In the genomic region with DNA sequence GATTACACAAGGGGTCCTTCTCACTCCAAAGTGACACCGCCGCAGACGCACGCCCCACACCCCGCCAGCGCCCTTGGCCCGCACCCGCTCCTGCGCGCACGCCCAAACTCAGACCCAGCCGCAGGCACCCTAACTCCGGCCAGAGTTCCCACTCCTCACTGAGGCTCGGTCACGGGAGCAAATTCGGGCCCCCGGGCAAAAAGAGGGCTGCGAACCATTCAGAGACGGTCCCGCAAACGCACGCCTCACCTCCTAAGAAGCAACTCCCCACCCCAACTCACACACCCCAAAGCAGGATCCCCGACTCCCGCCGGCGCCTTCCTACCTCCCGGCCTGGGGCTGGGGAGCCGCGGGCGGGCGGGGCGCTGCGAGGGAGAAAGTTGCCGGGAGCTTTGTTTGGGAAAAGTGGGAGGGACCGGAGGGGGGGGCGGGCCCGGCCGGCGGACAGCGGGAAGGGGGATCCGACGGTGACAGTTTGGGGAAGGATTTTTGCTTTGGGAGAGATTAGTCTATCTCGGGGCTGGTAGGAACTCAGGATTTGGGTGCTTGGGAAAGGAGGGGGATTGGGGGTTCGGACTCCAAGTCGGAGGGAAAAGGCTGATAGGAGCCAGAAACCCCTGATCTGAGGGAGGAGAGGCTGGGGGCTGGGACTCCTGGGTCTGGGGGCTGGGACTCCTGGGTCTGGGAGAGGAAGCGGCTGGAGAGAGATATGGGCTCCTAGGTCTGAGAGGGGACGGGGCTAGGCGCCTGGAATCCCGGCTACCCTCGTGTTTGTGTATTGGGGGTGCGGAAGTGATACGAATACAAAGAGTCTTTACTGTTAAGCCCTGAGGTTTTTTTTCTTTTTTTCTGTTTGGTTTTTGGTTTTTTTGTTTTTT, we compare ENCODE assay signal across 9 cellular contexts. TPM values are rescaled to one million over a fixed set of nuclear protein-coding genes. Genes with fewer than 3 reads are reported as not detected.
DNase-seq lines count a peak whose midpoint lies in the region; ATAC-seq, FAIRE-seq and TF ChIP-seq lines count a peak whose summit lies in the region.
"Had no signal": no experiment of that assay in that cellular context is flagged by ENCODE, and none has a peak within 500 bp of the region (broad histone marks: within the 10 kb centered on the region; RNA-seq: fewer than 3 reads in every experiment).

TSS of gene TEAD2 (minus strand) at position 369 of the 878 bp plus-strand sequence. CDS start 2,341 bp downstream, outside the sequence.

- 0% methylated on average over 39 of the region's 52 CpGs; no CpG with 5 or more reads in 1 of the 2 experiments for WGBS in H1 (ENCODE audit: extremely low coverage in 1 of 2, insufficient coverage in 1 of 2, insufficient read length in 1 of 2, insufficient replicate concordance in 2 of 2, low coverage in 1 of 2, low lambda C conversion rate in 2 of 2, missing lambda C conversion rate in 1 of 2), 2 experiments

- TF ChIP-seq POLR2A in H1 (IDR thresholded peaks at IDR 0.05; ENCODE audit: control extremely low read depth in 1 of 2, low read depth in 2 of 2, low read length in 2 of 2) = peak in 1 of 2 experiments; percentile 74; a peak in 2 of 3 replicates

- H3K4me3 ChIP-seq in H1 (ENCODE audit: extremely low read depth in 1 of 4, insufficient read depth in 2 of 4, low read depth in 3 of 4, low read length in 4 of 4) = peak within 1 kb of the TSS; percentile 92 to 95 (median 93)

- H4K20me1 ChIP-seq in H1 (replicated peaks in 1 of 2; ENCODE audit: control insufficient read depth in 1 of 2, insufficient read depth in 2 of 2, low read length in 2 of 2) = peaks cover 3% of the 10 kb centered on the region in 2 experiments

- peak within 1 kb of the TSS; percentile 93 for H4K5ac ChIP-seq in H1 (ENCODE audit: insufficient read length, low read depth, low read length)

- no peak for TF ChIP-seq CTCF in GM20000 (IDR thresholded peaks at IDR 0.05; ENCODE audit: extremely low read depth, missing control alignments)
- TF ChIP-seq CTCF in H1 (IDR thresholded peaks at IDR 0.05; ENCODE audit: control extremely low read depth in 1 of 3, insufficient read depth in 1 of 3, low read depth in 1 of 3, low read length in 3 of 3) = no peak
- TF ChIP-seq CTCF in type B pancreatic cell (conservative IDR thresholded peaks at IDR 0.05) = no peak

- H3K4me3 Mint-ChIP-seq in memory B cell (peak within 1 kb of the TSS; percentile 75), type B pancreatic cell (no peak within 1 kb of the TSS)

- 0 out of 2 replicates have a peak within 1 kb of the TSS, but pooled peaks have one; percentile 81 for H2BK15ac ChIP-seq in H1 (ENCODE audit: low read length)

- H3K36me3 ChIP-seq in H1 (ENCODE audit: control insufficient read depth in 2 of 4, insufficient read depth in 4 of 4, low read length in 3 of 4) = peaks cover 13 to 25% (median 16%) of the 10 kb centered on the region in 4 experiments

- H3K4me1 ChIP-seq in H1 (replicated peaks in 1 of 4; ENCODE audit: control insufficient read depth in 3 of 4, insufficient read depth in 4 of 4, low read length in 3 of 4) = peaks cover 0 to 16% (median 9%) of the 10 kb centered on the region in 4 experiments; a peak in 5 of 7 replicates

- peak within 1 kb of the TSS; percentile 98 for H3K4ac ChIP-seq in H1 (replicated peaks; ENCODE audit: insufficient read length, low read depth, low read length)

- peak; percentile 58 for DNase-seq in GM20000 (ENCODE audit: low spot score)
- DNase-seq in RPMI8226 = peak; percentile 8
- DNase-seq in H1 (ENCODE audit: low read depth in 1 of 2, low spot score in 2 of 2) = peak in 1 of 2 experiments; percentile 79
- peak in 1 of 2 donors; percentile 51 for DNase-seq in memory B cell (ENCODE audit: low spot score in 2 of 2)
- peak; percentile 82 for DNase-seq in type B pancreatic cell (ENCODE audit: extremely low spot score, unreplicated experiment)

- H3K18ac ChIP-seq in H1 (ENCODE audit: extremely low read depth, low read length) = peak within 1 kb of the TSS; percentile 100

- H3K23me2 ChIP-seq in H1 (ENCODE audit: low read depth, low read length) = peaks cover 8% of the 10 kb centered on the region; the same call in 1 of the 2 replicates

- H3K27ac ChIP-seq in H1 (ENCODE audit: low read depth, low read length) = peak within 1 kb of the TSS; percentile 94

- peak within 1 kb of the TSS; percentile 96 for H3K56ac ChIP-seq in H1 (replicated peaks; ENCODE audit: insufficient read length, low read depth, low read length)

- no peak within 1 kb of the TSS for H2AFZ ChIP-seq in H1 (ENCODE audit: low read length)

- peak within 1 kb of the TSS; percentile 93 for H2BK5ac ChIP-seq in H1 (ENCODE audit: low read depth, low read length)

- H3K9ac ChIP-seq in H1 (replicated peaks in 1 of 4; ENCODE audit: extremely low read depth in 1 of 4, low read depth in 3 of 4, low read length in 3 of 4) = peak within 1 kb of the TSS; percentile 84 to 99 (median 97)

- TF ChIP-seq EP300 in H1 (IDR thresholded peaks at IDR 0.05; ENCODE audit: borderline replicate concordance in 1 of 2, low read depth in 2 of 2, low read length in 2 of 2) = no peak

- H3K27me3 ChIP-seq in H1 (replicated peaks in 1 of 4; ENCODE audit: control insufficient read depth in 3 of 4, extremely low read depth in 1 of 4, insufficient read depth in 3 of 4, low read length in 3 of 4) = no peaks in the 10 kb centered on the region

- H3K36me3 Mint-ChIP-seq in memory B cell = no peaks in the 10 kb centered on the region
- peaks cover 6% of the 10 kb centered on the region for H3K36me3 Mint-ChIP-seq in type B pancreatic cell

- no peak within 1 kb of the TSS for H3K23ac ChIP-seq in H1 (ENCODE audit: insufficient read length)

- peaks cover 3 to 31% of the 10 kb centered on the region in 2 experiments; a peak in 3 of 4 replicates for H3K79me2 ChIP-seq in H1 (ENCODE audit: control insufficient read depth in 1 of 2, insufficient read depth in 2 of 2, low read length in 2 of 2)

- CTCF ChIA-PET in H1 (lab: Charles Lee; ENCODE audit: partially characterized antibody) = interaction anchor here (1.3 to 1.5 kb wide), 2 partner anchors 12 to 74 kb away, joined by 3 to 4 read pairs; no protein-coding TSS in a partner anchor

- POLR2A ChIA-PET in H1 (lab: Charles Lee; ENCODE audit: partially characterized antibody) = interaction anchor here (0.6 to 7.0 kb wide), 18 partner anchors 9 to 314 kb away, joined by 3 to 112 read pairs (median 3); partner anchors contain the start of genes ALDH16A1, CD37 and RPS11

- H3K9me3 Mint-ChIP-seq in memory B cell = no peaks in the 10 kb centered on the region
- no peaks in the 10 kb centered on the region for H3K9me3 Mint-ChIP-seq in type B pancreatic cell

- peak within 1 kb of the TSS; percentile 94; the same call in 1 of the 2 replicates for H2AK5ac ChIP-seq in H1 (ENCODE audit: low read depth, low read length)

- H2BK12ac ChIP-seq in H1 (ENCODE audit: low read depth, low read length) = 0 out of 2 replicates have a peak within 1 kb of the TSS, but pooled peaks have one; percentile 50

- H4K91ac ChIP-seq in H1 (replicated peaks; ENCODE audit: insufficient read length, low read length) = peak within 1 kb of the TSS; percentile 95

- H3K27ac Mint-ChIP-seq in memory B cell (no peak within 1 kb of the TSS), type B pancreatic cell (no peak within 1 kb of the TSS)

- ATAC-seq in memory B cell (ENCODE audit: low read depth) (no peak), HG02642 (IDR thresholded peaks at IDR 0.05; ENCODE audit: poor library complexity, unreplicated experiment) (no peak), GM18861 (IDR thresholded peaks at IDR 0.05; ENCODE audit: unreplicated experiment) (no peak), GM18909 (IDR thresholded peaks at IDR 0.05; ENCODE audit: poor library complexity, unreplicated experiment) (no peak)

- peaks cover 26% of the 10 kb centered on the region for H3K4me1 Mint-ChIP-seq in memory B cell
- H3K4me1 Mint-ChIP-seq in type B pancreatic cell (ENCODE audit: unreplicated experiment) = peaks cover 5% of the 10 kb centered on the region

- H3K14ac ChIP-seq in H1 (ENCODE audit: insufficient read length) = no peak within 1 kb of the TSS

- H4K8ac ChIP-seq in H1 (ENCODE audit: extremely low read depth, insufficient read depth, low read length) = peak within 1 kb of the TSS; percentile 96; the same call in 1 of the 2 replicates

- peaks cover 10% of the 10 kb centered on the region for H3K79me1 ChIP-seq in H1 (ENCODE audit: low read depth, low read length)

- FAIRE-seq in H1 (lab: Jason Lieb, UNC) = no peak

- H2BK20ac ChIP-seq in H1 (ENCODE audit: low read length) = no peak within 1 kb of the TSS

- TF ChIP-seq RAD21 in H1 (IDR thresholded peaks at IDR 0.05 in 1 of 2, conservative IDR thresholded peaks at IDR 0.05 in 1 of 2; ENCODE audit: low read depth in 2 of 2, low read length in 2 of 2) = no peak

- peaks cover 2% of the 10 kb centered on the region for H3K27me3 Mint-ChIP-seq in memory B cell
- no peaks in the 10 kb centered on the region for H3K27me3 Mint-ChIP-seq in type B pancreatic cell

- H3K9me3 ChIP-seq in H1 (ENCODE audit: insufficient read depth in 2 of 2, low read depth in 1 of 2, low read length in 1 of 2) = no peaks in the 10 kb centered on the region

- peak within 1 kb of the TSS; percentile 79 to 91 for H3K4me2 ChIP-seq in H1 (ENCODE audit: insufficient read depth in 1 of 2, low read depth in 2 of 2, low read length in 2 of 2)

- H2BK120ac ChIP-seq in H1 (replicated peaks; ENCODE audit: low read depth, low read length) = peak within 1 kb of the TSS; percentile 67

TF ChIP-seq in H1, 55 proteins besides CTCF, POLR2A, EP300 and RAD21 (continues in another document):
- TF ChIP-seq FOSL1 (IDR thresholded peaks at IDR 0.05; ENCODE audit: insufficient read depth, low read depth, low read length) (no peak), GTF2F1 (IDR thresholded peaks at IDR 0.05; ENCODE audit: borderline replicate concordance, low read depth, low read length) (no peak), GABPA (IDR thresholded peaks at IDR 0.05; ENCODE audit: borderline replicate concordance, insufficient read depth, low read length) (no peak), YY1 (IDR thresholded peaks at IDR 0.05; ENCODE audit: low read depth, low read length) (no peak), SRF (IDR thresholded peaks at IDR 0.05; ENCODE audit: low read depth, low read length) (no peak), PHF8 (conservative IDR thresholded peaks at IDR 0.05; ENCODE audit: low read depth, low read length) (peak; percentile 77), TAF1 (IDR thresholded peaks at IDR 0.05; ENCODE audit: low read depth, low read length) (peak; percentile 61), CHD1 (IDR thresholded peaks at IDR 0.05; ENCODE audit: low read depth, low read length) (no peak; the same call in 1 of the 2 replicates), SP2 (IDR thresholded peaks at IDR 0.05; ENCODE audit: low read length) (no peak), CEBPB (IDR thresholded peaks at IDR 0.05; ENCODE audit: low read depth, low read length) (no peak)

RNA-seq across cellular contexts. Expression of gene TEAD2, which starts in this region (rescaled TPM):
- total RNA-seq in H1 (2021; fragmentation: NEBNext Ultra II Directional; extraction: Animal tissue kit (Norgen Biotek cat#: 25700)) = 146 and 156 TPM in 2 replicates
- polyA plus RNA-seq in H1 (2011; rRNA removed) = 87.6 and 110 TPM in 2 replicates
- 76.8 TPM for polyA plus RNA-seq in H1 (2011; cell fraction: cytosol; rRNA removed)
- polyA plus RNA-seq in H1 (2011; cell fraction: nucleus; rRNA removed) = 113 TPM
- polyA plus RNA-seq in H1 (2012, experiment 1 of 2) = 111 to 130 TPM (median 124 TPM) in 4 replicates
- 176 TPM for polyA plus RNA-seq in H1 (2012, experiment 2 of 2)
- 139 TPM for polyA plus RNA-seq in H1 (2013, experiment 1 of 2)
- 138 TPM for polyA plus RNA-seq in H1 (2013, experiment 2 of 2)
- 97.0 and 101 TPM in 2 replicates for polyA minus RNA-seq in H1 (2011; rRNA and poly(A)+ RNA removed)
- 74.5 TPM for polyA minus RNA-seq in H1 (2011; cell fraction: cytosol; rRNA and poly(A)+ RNA removed)
- 52.5 TPM for polyA minus RNA-seq in H1 (2011; cell fraction: nucleus; rRNA and poly(A)+ RNA removed)
- total RNA-seq in type B pancreatic cell (ENCODE audit: low replicate concordance) = 28.9 and 116 TPM in 2 replicates
- total RNA-seq: T-helper 2 cell treated with Interferon-gamma antibody and Interleukin-4, amounts not matched to agents 100 ng/mL and 5 ng/mL, for 36 hours had no signal
